ENCODE assay signal across 8 cellular contexts in the genomic region with DNA sequence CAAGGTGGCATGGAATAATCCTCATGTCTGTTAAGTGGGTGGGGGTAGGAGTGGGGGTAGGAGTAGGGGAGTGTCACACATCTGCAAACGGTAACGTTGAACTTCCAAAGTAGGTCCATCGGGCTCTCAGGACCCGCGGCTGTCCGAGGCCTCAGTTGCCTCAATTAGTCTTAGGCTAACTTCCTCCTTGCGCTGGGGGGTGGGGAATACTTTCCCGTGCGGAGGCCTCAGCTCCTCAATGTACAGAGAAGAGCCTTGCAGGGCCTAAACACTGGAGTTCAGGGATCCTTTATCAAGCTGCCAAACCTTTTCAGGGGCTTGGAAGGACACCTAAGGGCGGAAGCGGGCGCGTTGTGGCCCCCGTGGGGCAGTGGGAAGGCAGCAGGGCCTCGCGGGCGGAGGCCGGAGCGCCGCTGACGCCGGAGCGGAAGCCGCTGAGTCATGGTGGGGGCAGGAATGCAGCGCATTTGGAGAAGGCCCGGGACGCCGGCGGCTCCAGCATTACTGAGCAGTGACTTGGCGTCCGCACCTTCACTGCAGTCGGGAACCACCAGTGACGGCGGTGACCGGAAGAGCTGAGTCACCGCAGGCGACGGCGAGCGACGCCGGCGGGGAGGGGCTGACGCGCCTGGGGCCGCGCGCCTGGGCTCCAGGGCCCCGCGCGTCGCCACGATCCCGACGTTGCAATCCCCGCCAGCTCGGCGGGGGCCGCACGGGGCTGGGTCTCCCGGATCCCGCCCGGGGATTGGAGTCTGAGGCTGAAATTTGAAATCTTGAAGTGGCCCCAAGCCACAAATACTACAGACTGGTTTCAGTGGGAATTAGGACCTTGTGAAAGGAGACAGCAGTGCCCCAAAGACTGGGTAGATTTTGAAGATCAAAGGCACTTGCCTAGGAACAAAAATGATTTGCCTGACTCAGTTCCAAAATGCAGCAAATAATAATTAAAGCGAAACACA. TPM values are rescaled to one million over a fixed set of nuclear protein-coding genes. Genes with fewer than 3 reads are reported as not detected.
DNase-seq lines count a peak whose midpoint lies in the region; ATAC-seq, FAIRE-seq and TF ChIP-seq lines count a peak whose summit lies in the region.

No MANE protein-coding gene starts in this region.

- intact Hi-C loops in breast epithelium (cut with DNase I; ENCODE audit: low total_unique reads): loop anchor here (10.0 kb wide), 1 partner anchor 49 kb away; a partner anchor contains a TSS

- H3K4me1 ChIP-seq in breast epithelium (peaks cover 0 to 7% of the 10 kb centered on the region in 2 donors), small intestine (ENCODE audit: control insufficient read depth in 2 of 2, insufficient read depth in 1 of 2, low read depth in 1 of 2, low read length in 1 of 2) (no peaks in the 10 kb centered on the region)

- ATAC-seq in HG03159 (IDR thresholded peaks at IDR 0.05; ENCODE audit: unreplicated experiment): peak; percentile 98

- no peak for FAIRE-seq in small intestine (lab: Jason Lieb, UNC)

- peak overlapping the region; percentile 96 for H3K27ac ChIP-seq in WERI-Rb-1
- H3K27ac ChIP-seq in breast epithelium: peak overlapping the region; percentile 97 to 98
- H3K27ac ChIP-seq in small intestine (ENCODE audit: low read depth in 1 of 2, low read length in 1 of 2): peak overlapping the region; percentile 98 to 99

- 3 to 5% (median 3%) methylated on average over 60 to 64 of the region's 64 CpGs for WGBS in small intestine, 3 donors

- TF ChIP-seq POLR2A in GM18951 (IDR thresholded peaks at IDR 0.05; ENCODE audit: extremely low read depth, insufficient read depth, insufficient read length): peak; percentile 94
- TF ChIP-seq POLR2A in breast epithelium (IDR thresholded peaks at IDR 0.05): no peak

- no peaks in the 10 kb centered on the region for H3K36me3 ChIP-seq in WERI-Rb-1
- H3K36me3 ChIP-seq in breast epithelium: no peaks in the 10 kb centered on the region
- no peaks in the 10 kb centered on the region for H3K36me3 ChIP-seq in small intestine (ENCODE audit: control insufficient read depth in 2 of 2, insufficient read depth in 2 of 2, low read length in 2 of 2)

- peak overlapping the region; percentile 57 for H3K4me3 ChIP-seq in WERI-Rb-1 (ENCODE audit: low read depth, low read length)
- H3K4me3 ChIP-seq in breast epithelium: peak overlapping the region; percentile 40 to 63 (median 53)
- peak overlapping the region; percentile 47 to 55 for H3K4me3 ChIP-seq in small intestine (ENCODE audit: low read depth in 1 of 2, low read length in 2 of 2)

- H3K27me3 ChIP-seq in WERI-Rb-1 (ENCODE audit: insufficient read depth, low read depth, severe bottlenecking) (no peaks in the 10 kb centered on the region), breast epithelium (no peaks in the 10 kb centered on the region), small intestine (ENCODE audit: control insufficient read depth in 2 of 2, insufficient read depth in 2 of 2, low read length in 2 of 2) (no peaks in the 10 kb centered on the region)

- TF ChIP-seq CTCF in WERI-Rb-1 (IDR thresholded peaks at IDR 0.05; ENCODE audit: low read depth, low read length) (0 out of 2 replicates have a peak, but pooled peaks have one; percentile 2), breast epithelium (IDR thresholded peaks at IDR 0.05) (no peak)

- peak; percentile 97 for DNase-seq in AG08395 (ENCODE audit: low spot score)
- peak; percentile 85 for DNase-seq in NCI-H2196 treated with DMSO at 0.1 percent for 48 hours (lab: John Stamatoyannopoulos, UW; ENCODE audit: unreplicated experiment)
- DNase-seq in WERI-Rb-1: peak; percentile 92
- peak; percentile 94 for DNase-seq in breast epithelium (ENCODE audit: low spot score in 2 of 2)
- peak; percentile 94 for DNase-seq in iPS-NIHi7 (ENCODE audit: extremely low spot score)
- DNase-seq in small intestine: peak; percentile 96

- no peaks in the 10 kb centered on the region for H3K9me3 ChIP-seq in WERI-Rb-1 (ENCODE audit: severe bottlenecking)
- no peaks in the 10 kb centered on the region for H3K9me3 ChIP-seq in breast epithelium
- H3K9me3 ChIP-seq in small intestine (ENCODE audit: control insufficient read depth, low read depth): no peaks in the 10 kb centered on the region

- in situ Hi-C loops in GM18951 (cut with MboI; ENCODE audit: low sequenced_read_pairs, unreplicated experiment): no loop called here

RNA-seq across cellular contexts. Expression of a gene that starts 20.2 kb away (rescaled TPM):
- 100 to 1,000 TPM in 2 of 3 donors, 10 to 100 TPM in 1; 61.8 to 123 (median 109) TPM for total RNA-seq in breast epithelium
- 10 to 100 TPM; 21.5 to 43.9 (median 23.8) TPM for polyA plus RNA-seq in small intestine

RNA-seq across cellular contexts. Expression of a gene that starts 49.8 kb away (rescaled TPM):
- total RNA-seq in breast epithelium: 10 to 100 TPM; 19.2 to 42.3 (median 38.0) TPM
- 10 to 100 TPM; 16.5 to 20.9 (median 20.6) TPM for polyA plus RNA-seq in small intestine

Comparison
In these comparisons a context has a peak if more than half of its experiments do, and no peak if none do; other contexts are left out.
1. Peak in every context shown above with its lines: DNase-seq, ATAC-seq, H3K4me3 ChIP-seq and H3K27ac ChIP-seq.